8 cellular contexts compared by ENCODE assay signal in the genomic region with DNA sequence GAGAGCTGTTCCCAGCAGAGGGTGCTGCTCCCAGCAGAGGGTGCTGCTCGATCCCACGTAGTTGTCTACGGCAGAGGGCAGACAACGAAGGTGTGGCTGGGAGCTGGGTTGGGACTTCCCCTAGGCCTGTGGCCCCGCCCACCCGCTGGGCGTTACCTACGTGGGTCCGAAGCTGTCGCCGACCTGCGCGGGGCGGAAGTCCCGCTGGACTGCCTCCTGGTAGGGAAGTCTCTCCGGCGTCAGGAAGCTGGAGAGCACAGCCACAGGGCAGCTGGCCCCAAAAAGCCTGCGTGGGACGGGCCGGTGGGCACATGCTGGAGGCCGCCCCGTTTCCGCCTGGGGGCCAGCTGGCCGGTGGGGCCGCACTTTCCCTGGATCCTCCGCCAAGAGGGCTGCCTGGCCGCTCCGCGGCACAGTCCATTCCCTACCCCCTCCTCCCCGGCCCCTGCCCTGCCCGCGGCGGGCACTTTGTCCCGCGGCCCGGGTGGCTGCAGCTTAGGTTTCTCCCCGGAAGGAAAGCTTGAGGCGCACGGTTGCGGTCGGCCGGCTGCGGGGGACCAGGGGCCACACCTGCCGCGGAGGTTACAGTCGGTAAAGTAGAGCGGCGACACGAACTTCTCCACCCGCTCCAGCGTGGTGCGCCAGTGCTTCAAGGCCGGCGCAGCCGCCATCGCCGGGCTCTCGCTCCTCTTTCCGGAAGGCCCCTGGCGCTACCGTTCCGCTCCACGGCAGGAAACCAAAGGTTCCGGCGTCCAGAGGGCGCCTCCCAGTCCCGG. TPM values are rescaled to one million over a fixed set of nuclear protein-coding genes. Genes with fewer than 3 reads are reported as not detected.
A peak's percentile ranks its signal among the peaks of the same experiment; 100 is the strongest.
DNase-seq lines count a peak whose midpoint lies in the region; ATAC-seq, FAIRE-seq and TF ChIP-seq lines count a peak whose summit lies in the region.

A gene (minus strand): TSS at position 695 of the 776 bp plus-strand sequence. CDS start 24 bp downstream, at position 671.

- peaks cover 16% of the 10 kb centered on the region for H3K4me1 Mint-ChIP-seq in activated T-helper 2 cell treated with anti-CD3 and anti-CD28 coated beads, Interferon-gamma antibody, Interleukin-2, Interleukin-4, amounts not matched to agents 10 μg/mL and 5 μg/mL and 100 μg/mL, durations not matched to agents 14 hours and 24 hours and 36 hours (ENCODE audit: low read depth)
- H3K4me1 Mint-ChIP-seq in natural killer cell = peaks cover 14 to 21% of the 10 kb centered on the region in 2 donors

- H3K4me1 ChIP-seq in ES-I3 (ENCODE audit: insufficient read depth, low read length) = no peaks in the 10 kb centered on the region
- H3K4me1 ChIP-seq in RWPE2 (ENCODE audit: insufficient read depth, poor library complexity, severe bottlenecking) = peaks cover 9% of the 10 kb centered on the region

- ATAC-seq in RWPE2 (ENCODE audit: low read depth) = peak; percentile 87
- peak; percentile 92 to 95 (median 92) for ATAC-seq in natural killer cell

- H3K4me3 ChIP-seq in RWPE2 (ENCODE audit: severe bottlenecking) = peak within 1 kb of the TSS; percentile 79
- peak within 1 kb of the TSS; percentile 83 for H3K4me3 ChIP-seq in fibroblast of mammary gland (ENCODE audit: control insufficient read depth, low read depth, low read length)

- no peaks in the 10 kb centered on the region for H3K27me3 ChIP-seq in RWPE2 (ENCODE audit: insufficient read depth, poor library complexity, severe bottlenecking)

- no peaks in the 10 kb centered on the region for H3K9me3 Mint-ChIP-seq in activated T-helper 2 cell treated with anti-CD3 and anti-CD28 coated beads, Interferon-gamma antibody, Interleukin-2, Interleukin-4, amounts not matched to agents 10 μg/mL and 5 μg/mL and 100 μg/mL, durations not matched to agents 14 hours and 24 hours and 36 hours
- no peaks in the 10 kb centered on the region for H3K9me3 Mint-ChIP-seq in natural killer cell

- H3K9me3 ChIP-seq in ES-I3 (ENCODE audit: control insufficient read depth, insufficient read depth, low read length) = no peaks in the 10 kb centered on the region
- H3K9me3 ChIP-seq in RWPE2 (ENCODE audit: severe bottlenecking) = no peaks in the 10 kb centered on the region

- H3K36me3 Mint-ChIP-seq in activated T-helper 2 cell treated with anti-CD3 and anti-CD28 coated beads, Interferon-gamma antibody, Interleukin-2, Interleukin-4, amounts not matched to agents 10 μg/mL and 5 μg/mL and 100 μg/mL, durations not matched to agents 14 hours and 24 hours and 36 hours (ENCODE audit: low read depth) = peaks cover 68% of the 10 kb centered on the region
- no peaks in the 10 kb centered on the region for H3K36me3 Mint-ChIP-seq in natural killer cell

- TF ChIP-seq CTCF in RWPE2 (IDR thresholded peaks at IDR 0.05; ENCODE audit: poor library complexity, severe bottlenecking) = peak; percentile 99
- TF ChIP-seq CTCF in fibroblast of mammary gland (conservative IDR thresholded peaks at IDR 0.05; ENCODE audit: control insufficient read depth, insufficient read depth, low read depth, low read length) = peak; percentile 70
- TF ChIP-seq CTCF in natural killer cell (IDR thresholded peaks at IDR 0.05) = peak; percentile 14

- H3K4me3 Mint-ChIP-seq in activated T-helper 2 cell treated with anti-CD3 and anti-CD28 coated beads, Interferon-gamma antibody, Interleukin-2, Interleukin-4, amounts not matched to agents 10 μg/mL and 5 μg/mL and 100 μg/mL, durations not matched to agents 14 hours and 24 hours and 36 hours (ENCODE audit: low read depth) = peak within 1 kb of the TSS; percentile 89
- peak within 1 kb of the TSS; percentile 89 for H3K4me3 Mint-ChIP-seq in natural killer cell

- peak; percentile 83 for DNase-seq in H54 (ENCODE audit: insufficient read length, low spot score)
- DNase-seq in LoVo (ENCODE audit: low spot score) = peak; percentile 99
- DNase-seq in RWPE2 (ENCODE audit: low spot score) = peak; percentile 99
- peak; percentile 92 for DNase-seq in activated T-helper 2 cell treated with anti-CD3 and anti-CD28 coated beads, Interferon-gamma antibody, Interleukin-2, Interleukin-4, amounts not matched to agents 10 μg/mL and 5 μg/mL and 100 μg/mL, durations not matched to agents 14 hours and 24 hours and 36 hours (ENCODE audit: low spot score)
- DNase-seq in fibroblast of mammary gland (ENCODE audit: low read depth) = peak; percentile 91
- DNase-seq in natural killer cell = peak; percentile 85
- peak; percentile 92 for DNase-seq in stimulated activated naive CD4-positive, alpha-beta T cell treated with Interleukin-2 at 50 U/mL for 16 hours (lab: John Stamatoyannopoulos, UW)

- TF ChIP-seq POLR2A in H54 (IDR thresholded peaks at IDR 0.05; ENCODE audit: low read depth, low read length) = peak; percentile 93

- H3K27me3 Mint-ChIP-seq in activated T-helper 2 cell treated with anti-CD3 and anti-CD28 coated beads, Interferon-gamma antibody, Interleukin-2, Interleukin-4, amounts not matched to agents 10 μg/mL and 5 μg/mL and 100 μg/mL, durations not matched to agents 14 hours and 24 hours and 36 hours (ENCODE audit: low read depth) = no peaks in the 10 kb centered on the region
- no peaks in the 10 kb centered on the region for H3K27me3 Mint-ChIP-seq in natural killer cell (ENCODE audit: low read depth in 2 of 2)

- H3K36me3 ChIP-seq in ES-I3 (ENCODE audit: insufficient read depth, low read length) = peaks cover 13% of the 10 kb centered on the region; the same call in 1 of the 2 replicates
- peaks cover 66% of the 10 kb centered on the region for H3K36me3 ChIP-seq in RWPE2 (ENCODE audit: low read depth)

- no peak for FAIRE-seq in H54 (lab: Jason Lieb, UNC)

- H3K27ac Mint-ChIP-seq in activated T-helper 2 cell treated with anti-CD3 and anti-CD28 coated beads, Interferon-gamma antibody, Interleukin-2, Interleukin-4, amounts not matched to agents 10 μg/mL and 5 μg/mL and 100 μg/mL, durations not matched to agents 14 hours and 24 hours and 36 hours = peak within 1 kb of the TSS; percentile 93
- peak within 1 kb of the TSS; percentile 90 to 92 for H3K27ac Mint-ChIP-seq in natural killer cell

- H3K9ac ChIP-seq in ES-I3 (ENCODE audit: low read depth, low read length) = peak within 1 kb of the TSS; percentile 83

- peak within 1 kb of the TSS; percentile 84 for H3K27ac ChIP-seq in RWPE2 (ENCODE audit: poor library complexity, severe bottlenecking)

- intact Hi-C loops in activated T-helper 2 cell treated with anti-CD3 and anti-CD28 coated beads, Interferon-gamma antibody, Interleukin-2, Interleukin-4, amounts not matched to agents 10 μg/mL and 5 μg/mL and 100 μg/mL, durations not matched to agents 14 hours and 24 hours and 36 hours (cut with micrococcal nuclease) = loop anchor here (1.0 to 5.0 kb wide), 4 partner anchors 86 to 315 kb away; a partner anchor contains a TSS
- intact Hi-C loops in natural killer cell (cut with micrococcal nuclease) = loop anchor here (1.0 to 10.0 kb wide), 3 partner anchors 18 to 277 kb away; a partner anchor contains a TSS

RNA-seq across cellular contexts. Expression of the gene that starts here (rescaled TPM):
- 233 and 240 TPM in 2 replicates for total RNA-seq in activated T-helper 2 cell treated with anti-CD3 and anti-CD28 coated beads, Interferon-gamma antibody, Interleukin-2, Interleukin-4, amounts not matched to agents 10 μg/mL and 5 μg/mL and 100 μg/mL, durations not matched to agents 14 hours and 24 hours and 36 hours
- 100 to 1,000 TPM; 375 to 476 (median 385) TPM for total RNA-seq in natural killer cell

Comparison
In these comparisons a context has a peak if more than half of its experiments do, and no peak if none do; other contexts are left out.
1. Peak in every context shown above with its lines: DNase-seq, ATAC-seq, H3K4me3 ChIP-seq and H3K27ac ChIP-seq.
2. CTCF ChIP-seq: peak in every context shown above with its lines; median percentile 99 in RWPE2; 70 in fibroblast of mammary gland; 14 in natural killer cell.